1 cellular context compared by ENCODE assay signal in genomic region chr13:95123726-95124125, GRCh38.
A peak's percentile ranks its signal among the peaks of the same experiment; 100 is the strongest.
TF ChIP-seq lines count a peak whose summit lies in the region.

No MANE protein-coding gene starts in this region.

TF ChIP-seq in HepG2, 621 proteins besides CTCF, POLR2A, EP300 and RAD21 (continued from another document and continues in another):
- TF ChIP-seq, protein P1, sequence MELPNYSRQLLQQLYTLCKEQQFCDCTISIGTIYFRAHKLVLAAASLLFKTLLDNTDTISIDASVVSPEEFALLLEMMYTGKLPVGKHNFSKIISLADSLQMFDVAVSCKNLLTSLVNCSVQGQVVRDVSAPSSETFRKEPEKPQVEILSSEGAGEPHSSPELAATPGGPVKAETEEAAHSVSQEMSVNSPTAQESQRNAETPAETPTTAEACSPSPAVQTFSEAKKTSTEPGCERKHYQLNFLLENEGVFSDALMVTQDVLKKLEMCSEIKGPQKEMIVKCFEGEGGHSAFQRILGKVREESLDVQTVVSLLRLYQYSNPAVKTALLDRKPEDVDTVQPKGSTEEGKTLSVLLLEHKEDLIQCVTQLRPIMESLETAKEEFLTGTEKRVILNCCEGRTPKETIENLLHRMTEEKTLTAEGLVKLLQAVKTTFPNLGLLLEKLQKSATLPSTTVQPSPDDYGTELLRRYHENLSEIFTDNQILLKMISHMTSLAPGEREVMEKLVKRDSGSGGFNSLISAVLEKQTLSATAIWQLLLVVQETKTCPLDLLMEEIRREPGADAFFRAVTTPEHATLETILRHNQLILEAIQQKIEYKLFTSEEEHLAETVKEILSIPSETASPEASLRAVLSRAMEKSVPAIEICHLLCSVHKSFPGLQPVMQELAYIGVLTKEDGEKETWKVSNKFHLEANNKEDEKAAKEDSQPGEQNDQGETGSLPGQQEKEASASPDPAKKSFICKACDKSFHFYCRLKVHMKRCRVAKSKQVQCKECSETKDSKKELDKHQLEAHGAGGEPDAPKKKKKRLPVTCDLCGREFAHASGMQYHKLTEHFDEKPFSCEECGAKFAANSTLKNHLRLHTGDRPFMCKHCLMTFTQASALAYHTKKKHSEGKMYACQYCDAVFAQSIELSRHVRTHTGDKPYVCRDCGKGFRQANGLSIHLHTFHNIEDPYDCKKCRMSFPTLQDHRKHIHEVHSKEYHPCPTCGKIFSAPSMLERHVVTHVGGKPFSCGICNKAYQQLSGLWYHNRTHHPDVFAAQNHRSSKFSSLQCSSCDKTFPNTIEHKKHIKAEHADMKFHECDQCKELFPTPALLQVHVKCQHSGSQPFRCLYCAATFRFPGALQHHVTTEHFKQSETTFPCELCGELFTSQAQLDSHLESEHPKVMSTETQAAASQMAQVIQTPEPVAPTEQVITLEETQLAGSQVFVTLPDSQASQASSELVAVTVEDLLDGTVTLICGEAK (IDR thresholded peaks at IDR 0.05): no peak
- TF ChIP-seq, protein P1 (CRISPR knock-in tag; IDR thresholded peaks at IDR 0.05): no peak
- TF ChIP-seq ZNF468 (CRISPR knock-in tag; IDR thresholded peaks at IDR 0.05) (no peak), PTBP1 (IDR thresholded peaks at IDR 0.05; ENCODE audit: low read depth, low read length, poor library complexity, severe bottlenecking) (no peak), ZNF451 (CRISPR knock-in tag; IDR thresholded peaks at IDR 0.05) (no peak), FOXA3 (CRISPR knock-in tag; IDR thresholded peaks at IDR 0.05) (peak; percentile 88), HOXA3 (CRISPR knock-in tag; IDR thresholded peaks at IDR 0.05) (0 out of 2 replicates have a peak, but pooled peaks have one; percentile 45), ZNF629 (CRISPR knock-in tag; conservative IDR thresholded peaks at IDR 0.05) (no peak), FIP1L1 (IDR thresholded peaks at IDR 0.05; ENCODE audit: borderline replicate concordance, insufficient read depth, low read depth, low read length) (no peak), ZNF546 (CRISPR knock-in tag; conservative IDR thresholded peaks at IDR 0.05) (no peak), CEBPG (CRISPR knock-in tag; IDR thresholded peaks at IDR 0.05) (peak; percentile 37), RBAK (CRISPR knock-in tag; IDR thresholded peaks at IDR 0.05) (no peak), ZBTB21 (CRISPR knock-in tag; IDR thresholded peaks at IDR 0.05) (peak; percentile 34; the same call in 1 of the 2 replicates), NR2F2 (IDR thresholded peaks at IDR 0.05; ENCODE audit: borderline replicate concordance, low read depth) (peak; percentile 47; the same call in 1 of the 2 replicates), ZNF563 (CRISPR knock-in tag; IDR thresholded peaks at IDR 0.05) (no peak), SUZ12 (IDR thresholded peaks at IDR 0.05; ENCODE audit: low read depth, low read length) (no peak), DPF2 (CRISPR knock-in tag; IDR thresholded peaks at IDR 0.05; ENCODE audit: borderline replicate concordance, low read depth) (peak; percentile 72), ZBTB1 (CRISPR knock-in tag; IDR thresholded peaks at IDR 0.05; ENCODE audit: borderline replicate concordance) (no peak), KLF12 (CRISPR knock-in tag; IDR thresholded peaks at IDR 0.05; ENCODE audit: borderline replicate concordance) (no peak), ZNF281 (CRISPR knock-in tag; IDR thresholded peaks at IDR 0.05; ENCODE audit: borderline replicate concordance) (no peak), ZNF577 (CRISPR knock-in tag; IDR thresholded peaks at IDR 0.05; ENCODE audit: borderline replicate concordance, low read depth) (no peak), ZNF614 (CRISPR knock-in tag; IDR thresholded peaks at IDR 0.05; ENCODE audit: borderline replicate concordance) (peak; percentile 22; the same call in 1 of the 2 replicates), CREB1 (IDR thresholded peaks at IDR 0.05) (0 out of 2 replicates have a peak, but pooled peaks have one; percentile 14), CREB1 (CRISPR knock-in tag; IDR thresholded peaks at IDR 0.05) (peak; percentile 51; the same call in 1 of the 2 replicates), ZFYVE20 (CRISPR knock-in tag; IDR thresholded peaks at IDR 0.05; ENCODE audit: borderline replicate concordance, low read depth) (no peak), ZMYM3 (CRISPR knock-in tag; IDR thresholded peaks at IDR 0.05) (no peak; the same call in 1 of the 2 replicates), ZNF878 (CRISPR knock-in tag; IDR thresholded peaks at IDR 0.05) (no peak), ATF1 (CRISPR knock-in tag; IDR thresholded peaks at IDR 0.05) (no peak), CENPX (CRISPR knock-in tag; IDR thresholded peaks at IDR 0.05) (no peak), FOSL2 (CRISPR knock-in tag; IDR thresholded peaks at IDR 0.05) (peak; percentile 72), TAF15 (IDR thresholded peaks at IDR 0.05; ENCODE audit: low read depth, low read length, poor library complexity, severe bottlenecking) (no peak), NPAS2 (CRISPR knock-in tag; IDR thresholded peaks at IDR 0.05; ENCODE audit: borderline replicate concordance) (no peak), MTF2 (CRISPR knock-in tag; IDR thresholded peaks at IDR 0.05; ENCODE audit: borderline replicate concordance) (no peak), ZNF343 (CRISPR knock-in tag; IDR thresholded peaks at IDR 0.05) (no peak), REST (IDR thresholded peaks at IDR 0.05; ENCODE audit: borderline replicate concordance in 1 of 2, low read depth in 1 of 2, low read length in 2 of 2) (no peak), KLF16 (CRISPR knock-in tag; IDR thresholded peaks at IDR 0.05) (no peak), SMAD9 (CRISPR knock-in tag; IDR thresholded peaks at IDR 0.05) (no peak), AHR (CRISPR knock-in tag; IDR thresholded peaks at IDR 0.05) (no peak), MED1 (CRISPR knock-in tag; IDR thresholded peaks at IDR 0.05) (peak; percentile 90)
- TF ChIP-seq, protein P2, sequence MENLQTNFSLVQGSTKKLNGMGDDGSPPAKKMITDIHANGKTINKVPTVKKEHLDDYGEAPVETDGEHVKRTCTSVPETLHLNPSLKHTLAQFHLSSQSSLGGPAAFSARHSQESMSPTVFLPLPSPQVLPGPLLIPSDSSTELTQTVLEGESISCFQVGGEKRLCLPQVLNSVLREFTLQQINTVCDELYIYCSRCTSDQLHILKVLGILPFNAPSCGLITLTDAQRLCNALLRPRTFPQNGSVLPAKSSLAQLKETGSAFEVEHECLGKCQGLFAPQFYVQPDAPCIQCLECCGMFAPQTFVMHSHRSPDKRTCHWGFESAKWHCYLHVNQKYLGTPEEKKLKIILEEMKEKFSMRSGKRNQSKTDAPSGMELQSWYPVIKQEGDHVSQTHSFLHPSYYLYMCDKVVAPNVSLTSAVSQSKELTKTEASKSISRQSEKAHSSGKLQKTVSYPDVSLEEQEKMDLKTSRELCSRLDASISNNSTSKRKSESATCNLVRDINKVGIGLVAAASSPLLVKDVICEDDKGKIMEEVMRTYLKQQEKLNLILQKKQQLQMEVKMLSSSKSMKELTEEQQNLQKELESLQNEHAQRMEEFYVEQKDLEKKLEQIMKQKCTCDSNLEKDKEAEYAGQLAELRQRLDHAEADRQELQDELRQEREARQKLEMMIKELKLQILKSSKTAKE (CRISPR knock-in tag; IDR thresholded peaks at IDR 0.05; ENCODE audit: borderline replicate concordance): 0 out of 2 replicates have a peak, but pooled peaks have one; percentile 21
- TF ChIP-seq, protein P3, sequence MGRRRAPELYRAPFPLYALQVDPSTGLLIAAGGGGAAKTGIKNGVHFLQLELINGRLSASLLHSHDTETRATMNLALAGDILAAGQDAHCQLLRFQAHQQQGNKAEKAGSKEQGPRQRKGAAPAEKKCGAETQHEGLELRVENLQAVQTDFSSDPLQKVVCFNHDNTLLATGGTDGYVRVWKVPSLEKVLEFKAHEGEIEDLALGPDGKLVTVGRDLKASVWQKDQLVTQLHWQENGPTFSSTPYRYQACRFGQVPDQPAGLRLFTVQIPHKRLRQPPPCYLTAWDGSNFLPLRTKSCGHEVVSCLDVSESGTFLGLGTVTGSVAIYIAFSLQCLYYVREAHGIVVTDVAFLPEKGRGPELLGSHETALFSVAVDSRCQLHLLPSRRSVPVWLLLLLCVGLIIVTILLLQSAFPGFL (CRISPR knock-in tag; IDR thresholded peaks at IDR 0.05): no peak
- TF ChIP-seq, protein P4, sequence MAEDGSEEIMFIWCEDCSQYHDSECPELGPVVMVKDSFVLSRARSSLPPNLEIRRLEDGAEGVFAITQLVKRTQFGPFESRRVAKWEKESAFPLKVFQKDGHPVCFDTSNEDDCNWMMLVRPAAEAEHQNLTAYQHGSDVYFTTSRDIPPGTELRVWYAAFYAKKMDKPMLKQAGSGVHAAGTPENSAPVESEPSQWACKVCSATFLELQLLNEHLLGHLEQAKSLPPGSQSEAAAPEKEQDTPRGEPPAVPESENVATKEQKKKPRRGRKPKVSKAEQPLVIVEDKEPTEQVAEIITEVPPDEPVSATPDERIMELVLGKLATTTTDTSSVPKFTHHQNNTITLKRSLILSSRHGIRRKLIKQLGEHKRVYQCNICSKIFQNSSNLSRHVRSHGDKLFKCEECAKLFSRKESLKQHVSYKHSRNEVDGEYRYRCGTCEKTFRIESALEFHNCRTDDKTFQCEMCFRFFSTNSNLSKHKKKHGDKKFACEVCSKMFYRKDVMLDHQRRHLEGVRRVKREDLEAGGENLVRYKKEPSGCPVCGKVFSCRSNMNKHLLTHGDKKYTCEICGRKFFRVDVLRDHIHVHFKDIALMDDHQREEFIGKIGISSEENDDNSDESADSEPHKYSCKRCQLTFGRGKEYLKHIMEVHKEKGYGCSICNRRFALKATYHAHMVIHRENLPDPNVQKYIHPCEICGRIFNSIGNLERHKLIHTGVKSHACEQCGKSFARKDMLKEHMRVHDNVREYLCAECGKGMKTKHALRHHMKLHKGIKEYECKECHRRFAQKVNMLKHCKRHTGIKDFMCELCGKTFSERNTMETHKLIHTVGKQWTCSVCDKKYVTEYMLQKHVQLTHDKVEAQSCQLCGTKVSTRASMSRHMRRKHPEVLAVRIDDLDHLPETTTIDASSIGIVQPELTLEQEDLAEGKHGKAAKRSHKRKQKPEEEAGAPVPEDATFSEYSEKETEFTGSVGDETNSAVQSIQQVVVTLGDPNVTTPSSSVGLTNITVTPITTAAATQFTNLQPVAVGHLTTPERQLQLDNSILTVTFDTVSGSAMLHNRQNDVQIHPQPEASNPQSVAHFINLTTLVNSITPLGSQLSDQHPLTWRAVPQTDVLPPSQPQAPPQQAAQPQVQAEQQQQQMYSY (CRISPR knock-in tag; IDR thresholded peaks at IDR 0.05): no peak
